19 cellular contexts compared by ENCODE assay signal in genomic region chr12:47851303-47851952, GRCh38. TPM values are rescaled to one million over a fixed set of nuclear protein-coding genes. Genes with fewer than 3 reads are reported as not detected.
DNase-seq lines count a peak whose midpoint lies in the region; ATAC-seq and TF ChIP-seq lines count a peak whose summit lies in the region.
"Had no signal": no experiment of that assay in that cellular context is flagged by ENCODE, and none has a peak within 500 bp of the region (broad histone marks: within the 10 kb centered on the region; RNA-seq: fewer than 3 reads in every experiment).

No MANE protein-coding gene starts in this region.

- no peak overlapping the region for H3K14ac ChIP-seq in H9 (ENCODE audit: insufficient read depth, low read length)

- no peak overlapping the region for H3T11ph ChIP-seq in H9 (ENCODE audit: low read length)

- H4K8ac ChIP-seq in H9 (replicated peaks; ENCODE audit: insufficient read length, low read depth, low read length), result no peak overlapping the region

- H2BK12ac ChIP-seq in H9 (ENCODE audit: insufficient read length, low read depth, low read length), result no peak overlapping the region

- H4K5ac ChIP-seq in H9 (ENCODE audit: insufficient read length, low read depth, low read length), result no peak overlapping the region

- no peaks in the 10 kb centered on the region for H3K23me2 ChIP-seq in H9 (ENCODE audit: insufficient read length, low read depth, low read length, poor library complexity, severe bottlenecking)

- H2BK120ac ChIP-seq in H9 (ENCODE audit: low read depth, low read length, poor library complexity, severe bottlenecking), result no peak overlapping the region

- peaks cover 6% of the 10 kb centered on the region for H3K4me1 Mint-ChIP-seq in activated CD8-positive, alpha-beta memory T cell treated with anti-CD3 and anti-CD28 coated beads, Interleukin-2, amount 10 ng/mL, durations not matched to agents 7 days and 5 days
- H3K4me1 Mint-ChIP-seq in H9, result peaks cover 20 to 24% of the 10 kb centered on the region in 2 experiments
- H3K4me1 Mint-ChIP-seq in stimulated activated effector memory CD8-positive, alpha-beta T cell treated with anti-CD3 and anti-CD28 coated beads, Interleukin-12 subunit alpha, Interleukin-12 subunit beta, amount 100 ng/mL, for 72 hours, result peaks cover 18% of the 10 kb centered on the region
- H3K4me1 Mint-ChIP-seq: T-cell had no signal

- H3K4me2 ChIP-seq in H9 (ENCODE audit: insufficient read depth, insufficient read length, low read length), result no peak overlapping the region
- H3K4me2 ChIP-seq: BLaER1 had no signal

- no peak overlapping the region for H2BK5ac ChIP-seq in H9 (ENCODE audit: insufficient read length, low read length)

- H2AK5ac ChIP-seq in H9 (ENCODE audit: insufficient read length, low read length), result no peak overlapping the region

- H3K4ac ChIP-seq in H9 (ENCODE audit: low read depth, low read length), result no peak overlapping the region

- H3K18ac ChIP-seq in H9 (ENCODE audit: insufficient read length, low read depth, low read length), result no peak overlapping the region

- no peaks in the 10 kb centered on the region for H3K9me3 ChIP-seq in H9 (ENCODE audit: control insufficient read depth, low read depth, low read length)
- H3K9me3 ChIP-seq: BLaER1, Peyer's patch, SJCRH30 had no signal

- H3K27ac Mint-ChIP-seq in activated CD8-positive, alpha-beta memory T cell treated with anti-CD3 and anti-CD28 coated beads, Interleukin-2, amount 10 ng/mL, durations not matched to agents 7 days and 5 days, result peak overlapping the region; percentile 64
- H3K27ac Mint-ChIP-seq in H9, result no peak overlapping the region
- H3K27ac Mint-ChIP-seq in stimulated activated effector memory CD8-positive, alpha-beta T cell treated with anti-CD3 and anti-CD28 coated beads, Interleukin-12 subunit alpha, Interleukin-12 subunit beta, amount 100 ng/mL, for 72 hours, result peak overlapping the region; percentile 79
- H3K27ac Mint-ChIP-seq: T-cell had no signal

- DNase-seq in activated CD8-positive, alpha-beta memory T cell treated with anti-CD3 and anti-CD28 coated beads, Interleukin-2, amount 10 ng/mL, durations not matched to agents 7 days and 5 days, result no peak
- no peak for DNase-seq in activated CD8-positive, alpha-beta memory T cell treated with anti-CD3 and anti-CD28 coated beads, Interleukin-2, amount 50 U/mL, for 48 hours
- DNase-seq in H9 (peak; percentile 23), COR-L47 (lab: John Stamatoyannopoulos, UW) (no peak)
- no peak for DNase-seq in stimulated activated effector memory CD8-positive, alpha-beta T cell treated with anti-CD3 and anti-CD28 coated beads, Interleukin-12 subunit alpha, Interleukin-12 subunit beta, amount 100 ng/mL, for 72 hours (ENCODE audit: low spot score in 2 of 2)
- DNase-seq in stimulated activated CD4-positive, alpha-beta T cell treated with anti-CD3 and anti-CD28 coated beads, Interleukin-2, amount 100 ng/mL, for 24 hours, result no peak
- DNase-seq in stimulated activated CD4-positive, alpha-beta T cell treated with anti-CD3 and anti-CD28 coated beads, Interleukin-4, amount 100 ng/mL, for 24 hours, result no peak
- DNase-seq: brain microvascular endothelial cell; effector memory CD8-positive, alpha-beta T cell; kidney; NCI-H1417 treated with DMSO at 0.1 percent for 48 hours; NCI-H510A; NK-92 treated with Interleukin-12 subunit alpha and Interleukin-12 subunit beta, amount 100 ng/mL, for 24 hours; Peyer's patch; SJCRH30; substantia nigra; T-cell had no signal

- no peaks in the 10 kb centered on the region for H3K79me1 ChIP-seq in H9 (ENCODE audit: insufficient read depth, low read depth, low read length, poor library complexity, severe bottlenecking)

- WGBS in H9 (ENCODE audit: extremely low coverage, insufficient read length, low lambda C conversion rate), result no CpG with 5 or more reads among the region's 3 CpGs

- no peak overlapping the region for H3K56ac ChIP-seq in H9 (ENCODE audit: insufficient read length, low read depth, low read length)

- H4K20me1 ChIP-seq in H9 (ENCODE audit: control insufficient read depth, insufficient read depth, insufficient read length), result no peaks in the 10 kb centered on the region
- H4K20me1 ChIP-seq: BLaER1 had no signal

- peaks cover 39% of the 10 kb centered on the region for H3K36me3 Mint-ChIP-seq in activated CD8-positive, alpha-beta memory T cell treated with anti-CD3 and anti-CD28 coated beads, Interleukin-2, amount 10 ng/mL, durations not matched to agents 7 days and 5 days
- no peaks in the 10 kb centered on the region; a peak in 1 of 7 replicates for H3K36me3 Mint-ChIP-seq in H9 (ENCODE audit: insufficient read depth in 1 of 3, low read depth in 3 of 3)
- peaks cover 100% of the 10 kb centered on the region for H3K36me3 Mint-ChIP-seq in stimulated activated effector memory CD8-positive, alpha-beta T cell treated with anti-CD3 and anti-CD28 coated beads, Interleukin-12 subunit alpha, Interleukin-12 subunit beta, amount 100 ng/mL, for 72 hours
- H3K36me3 Mint-ChIP-seq: T-cell had no signal

- H2AFZ ChIP-seq in H9 (ENCODE audit: low read length), result no peak overlapping the region

- no peaks in the 10 kb centered on the region for H3K9me3 Mint-ChIP-seq in activated CD8-positive, alpha-beta memory T cell treated with anti-CD3 and anti-CD28 coated beads, Interleukin-2, amount 10 ng/mL, durations not matched to agents 7 days and 5 days (ENCODE audit: low read depth)
- no peaks in the 10 kb centered on the region; a peak in 1 of 5 replicates for H3K9me3 Mint-ChIP-seq in H9
- no peaks in the 10 kb centered on the region for H3K9me3 Mint-ChIP-seq in stimulated activated effector memory CD8-positive, alpha-beta T cell treated with anti-CD3 and anti-CD28 coated beads, Interleukin-12 subunit alpha, Interleukin-12 subunit beta, amount 100 ng/mL, for 72 hours
- H3K9me3 Mint-ChIP-seq: effector memory CD8-positive, alpha-beta T cell; T-cell had no signal

- CTCF ChIA-PET in activated CD8-positive, alpha-beta memory T cell treated with anti-CD3 and anti-CD28 coated beads, Interleukin-2, amount 10 ng/mL, durations not matched to agents 7 days and 5 days (lab: Charles Lee), result interaction anchor here (1.6 to 8.5 kb wide), 2 partner anchors 14 to 109 kb away, joined by 8 to 48 read pairs; no protein-coding TSS in a partner anchor

- peaks cover 4% of the 10 kb centered on the region; the same call in 1 of the 2 replicates for H3K4me1 ChIP-seq in H9 (ENCODE audit: insufficient read depth, low read length)
- H3K4me1 ChIP-seq: BLaER1, Peyer's patch, SJCRH30 had no signal

- ATAC-seq in activated CD8-positive, alpha-beta memory T cell treated with anti-CD3 and anti-CD28 coated beads, Interleukin-2, amount 10 ng/mL, durations not matched to agents 7 days and 5 days, result no peak
- peak; percentile 11 for ATAC-seq in esophagus mucosa
- peak; percentile 62 for ATAC-seq in stimulated activated effector memory CD8-positive, alpha-beta T cell treated with anti-CD3 and anti-CD28 coated beads, Interleukin-12 subunit alpha, Interleukin-12 subunit beta, amount 100 ng/mL, for 72 hours
- ATAC-seq: effector memory CD8-positive, alpha-beta T cell; T-cell had no signal

- TF ChIP-seq CTCF in H9 (conservative IDR thresholded peaks at IDR 0.05), result no peak

- H2BK15ac ChIP-seq in H9 (ENCODE audit: low read depth, low read length), result no peak overlapping the region

- no peak overlapping the region for H3K4me3 Mint-ChIP-seq in activated CD8-positive, alpha-beta memory T cell treated with anti-CD3 and anti-CD28 coated beads, Interleukin-2, amount 10 ng/mL, durations not matched to agents 7 days and 5 days
- no peak overlapping the region for H3K4me3 Mint-ChIP-seq in H9
- no peak overlapping the region for H3K4me3 Mint-ChIP-seq in stimulated activated effector memory CD8-positive, alpha-beta T cell treated with anti-CD3 and anti-CD28 coated beads, Interleukin-12 subunit alpha, Interleukin-12 subunit beta, amount 100 ng/mL, for 72 hours
- H3K4me3 Mint-ChIP-seq: effector memory CD8-positive, alpha-beta T cell; T-cell had no signal

- H4K91ac ChIP-seq in H9 (ENCODE audit: insufficient read length, low read depth, low read length), result no peak overlapping the region

- H3K9ac ChIP-seq in H9 (ENCODE audit: extremely low read depth, insufficient read length, low read length), result no peak overlapping the region
- H3K9ac ChIP-seq: BLaER1 had no signal

- H3K23ac ChIP-seq in H9 (ENCODE audit: insufficient read length, low read depth, low read length), result no peak overlapping the region

- no peak overlapping the region for H3K27ac ChIP-seq in H9 (ENCODE audit: insufficient read length, low read depth, low read length)
- H3K27ac ChIP-seq: BLaER1, brain microvascular endothelial cell, Peyer's patch, SJCRH30 had no signal

- H3K79me2 ChIP-seq in H9 (ENCODE audit: insufficient read depth, low read length), result no peaks in the 10 kb centered on the region

- H2BK20ac ChIP-seq in H9 (ENCODE audit: low read depth, low read length, poor library complexity, severe bottlenecking), result no peak overlapping the region

- no peaks in the 10 kb centered on the region; the same call in 1 of the 2 replicates for H3K27me3 ChIP-seq in H9 (ENCODE audit: insufficient read depth, low read length)
- H3K27me3 ChIP-seq: BLaER1, brain microvascular endothelial cell, Peyer's patch had no signal

- no peaks in the 10 kb centered on the region for H3K27me3 Mint-ChIP-seq in activated CD8-positive, alpha-beta memory T cell treated with anti-CD3 and anti-CD28 coated beads, Interleukin-2, amount 10 ng/mL, durations not matched to agents 7 days and 5 days
- H3K27me3 Mint-ChIP-seq in H9 (ENCODE audit: low read depth), result peaks cover 19% of the 10 kb centered on the region
- H3K27me3 Mint-ChIP-seq: T-cell had no signal

RNA-seq across cellular contexts. Expression of gene HDAC7, which starts 31.7 kb away (rescaled TPM):
- 100 to 1,000 TPM; 226 to 284 TPM for total RNA-seq in activated CD8-positive, alpha-beta memory T cell treated with anti-CD3 and anti-CD28 coated beads, Interleukin-2, amount 10 ng/mL, durations not matched to agents 7 days and 5 days
- total RNA-seq in H9 (2021) (69.3 and 72.1 TPM in 2 replicates), esophagus mucosa (25.1 TPM)

RNA-seq across cellular contexts. Expression of gene VDR, which starts 53.4 kb away (rescaled TPM):
- total RNA-seq in activated CD8-positive, alpha-beta memory T cell treated with anti-CD3 and anti-CD28 coated beads, Interleukin-2, amount 10 ng/mL, durations not matched to agents 7 days and 5 days, result 10 to 100 TPM; 34.9 to 69.8 TPM
- total RNA-seq in H9 (2021) (0.61 and 0.70 TPM in 2 replicates), esophagus mucosa (18.0 TPM)

Comparison
In these comparisons a context has a peak if more than half of its experiments do, and no peak if none do; other contexts are left out.
1. H3K27ac Mint-ChIP-seq: peak in activated CD8-positive, alpha-beta memory T cell treated with anti-CD3 and anti-CD28 coated beads, Interleukin-2, amount 10 ng/mL, durations not matched to agents 7 days and 5 days (single experiment) and stimulated activated effector memory CD8-positive, alpha-beta T cell treated with anti-CD3 and anti-CD28 coated beads, Interleukin-12 subunit alpha, Interleukin-12 subunit beta, amount 100 ng/mL, for 72 hours (single experiment); none in H9 (0 of 3).
2. RNA of gene VDR, which starts 53.4 kb away (total RNA-seq): 34.9 to 69.8 TPM in activated CD8-positive, alpha-beta memory T cell treated with anti-CD3 and anti-CD28 coated beads, Interleukin-2, amount 10 ng/mL, durations not matched to agents 7 days and 5 days and 18.0 TPM in esophagus mucosa (single experiment); 0.61 to 0.70 TPM in H9; every median in the first group is over 10 times any median in the second.